21 cellular contexts compared by ENCODE assay signal in the genomic region with DNA sequence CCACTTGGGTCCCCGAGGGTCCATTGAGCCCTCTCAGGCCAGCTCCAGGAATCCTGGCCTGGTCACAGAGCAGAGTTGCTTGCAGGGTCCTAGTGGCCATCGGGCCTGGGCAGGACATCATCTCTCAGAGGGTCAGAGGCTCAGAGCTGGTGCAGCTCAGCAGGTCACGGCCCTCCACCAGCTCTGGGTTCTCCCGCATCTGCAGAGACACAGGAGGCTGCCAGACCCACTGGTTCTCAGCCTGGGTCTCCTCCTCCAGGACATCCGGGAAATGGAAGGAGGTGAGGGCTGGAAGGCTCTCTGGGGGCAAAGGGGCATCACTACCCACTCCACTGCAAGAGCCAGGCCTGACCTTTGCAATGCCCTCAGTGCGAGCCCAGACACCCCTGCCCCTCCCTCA. TPM values are rescaled to one million over a fixed set of nuclear protein-coding genes. Genes with fewer than 3 reads are reported as not detected.
A peak's percentile ranks its signal among the peaks of the same experiment; 100 is the strongest.
DNase-seq lines count a peak whose midpoint lies in the region; ATAC-seq, FAIRE-seq and TF ChIP-seq lines count a peak whose summit lies in the region.
"Had no signal": no experiment of that assay in that cellular context is flagged by ENCODE, and none has a peak within 500 bp of the region (broad histone marks: within the 10 kb centered on the region; RNA-seq: fewer than 3 reads in every experiment).

No MANE protein-coding gene starts in this region.

- no peak for ATAC-seq in GM23338
- ATAC-seq: A549 had no signal

- no peaks in the 10 kb centered on the region; the same call in 1 of the 2 replicates for H4K20me1 ChIP-seq in GM23338 (replicated peaks; ENCODE audit: insufficient read depth)

- H3K4me2 ChIP-seq in GM23338: 0 out of 2 replicates have a peak overlapping the region, but pooled peaks have one; percentile 94

- TF ChIP-seq CTCF in GM23338 (conservative IDR thresholded peaks at IDR 0.05; ENCODE audit: low read depth in 2 of 2) (no peak), RWPE1 (conservative IDR thresholded peaks at IDR 0.05; ENCODE audit: low read depth) (no peak), kidney (IDR thresholded peaks at IDR 0.05; ENCODE audit: borderline replicate concordance, extremely low read depth, insufficient read depth) (no peak), spleen (IDR thresholded peaks at IDR 0.05 in 8 of 11, conservative IDR thresholded peaks at IDR 0.05 in 3 of 11) (no peak), esophagus squamous epithelium (IDR thresholded peaks at IDR 0.05) (no peak)

- peaks cover 8% of the 10 kb centered on the region; the same call in 1 of the 3 replicates for H3K36me3 Mint-ChIP-seq in GM23338 (ENCODE audit: low read depth)

- peaks cover 43% of the 10 kb centered on the region for H3K27me3 ChIP-seq in GM23338 (ENCODE audit: insufficient read depth)
- peaks cover 0 to 69% (median 33%) of the 10 kb centered on the region in 7 donors for H3K27me3 ChIP-seq in spleen (replicated peaks in 1 of 7)
- peaks cover 0 to 50% (median 2%) of the 10 kb centered on the region in 4 donors for H3K27me3 ChIP-seq in esophagus squamous epithelium

- intact Hi-C loops in kidney (cut with DNase I): no loop called here
- intact Hi-C loops in spleen (cut with DNase I; ENCODE audit: low total_unique reads): no loop called here
- intact Hi-C loops in esophagus squamous epithelium (cut with DNase I): no loop called here

- H3K9me2 ChIP-seq in GM23338 (ENCODE audit: insufficient read depth): no peaks in the 10 kb centered on the region

- CTCF ChIA-PET in RWPE1 (lab: Yijun Ruan, JAX): interaction anchor here (2.9 kb wide), 1 partner anchor 192 kb away, joined by 9 read pairs; no protein-coding TSS in a partner anchor

- H2AFZ ChIP-seq in GM23338: no peak overlapping the region

- TF ChIP-seq POLR2A in spleen (IDR thresholded peaks at IDR 0.05) (no peak), esophagus squamous epithelium (IDR thresholded peaks at IDR 0.05) (no peak)

- H3K27me3 Mint-ChIP-seq in GM23338 (ENCODE audit: insufficient read depth, low read depth, poor library complexity): peaks cover 38% of the 10 kb centered on the region

- peaks cover 7% of the 10 kb centered on the region; the same call in 1 of the 2 replicates for H3F3A ChIP-seq in GM23338 (replicated peaks; ENCODE audit: low read depth)

- H3K36me3 ChIP-seq in GM23338 (ENCODE audit: insufficient read depth) (no peaks in the 10 kb centered on the region), kidney (ENCODE audit: control insufficient read depth in 1 of 2, insufficient read depth in 2 of 2, low read length in 2 of 2) (no peaks in the 10 kb centered on the region), spleen (no peaks in the 10 kb centered on the region), esophagus squamous epithelium (peaks cover 0 to 21% (median 0%) of the 10 kb centered on the region in 3 donors)

- FAIRE-seq in kidney (lab: Jason Lieb, UNC): no peak
- FAIRE-seq: A549, D721Med had no signal

- H3K9me3 ChIP-seq in kidney (ENCODE audit: control insufficient read depth in 1 of 2, low read length in 2 of 2) (no peaks in the 10 kb centered on the region), spleen (no peaks in the 10 kb centered on the region), esophagus squamous epithelium (no peaks in the 10 kb centered on the region)
- H3K9me3 ChIP-seq: A549 had no signal

- no peak overlapping the region for H3K9ac ChIP-seq in kidney (ENCODE audit: low read length in 2 of 2)

- H3K4me1 Mint-ChIP-seq in GM23338: peaks cover 12% of the 10 kb centered on the region

- H3K9me3 Mint-ChIP-seq in GM23338: peaks cover 5% of the 10 kb centered on the region; the same call in 2 of the 3 replicates

- H3K27ac ChIP-seq in GM23338 (ENCODE audit: low read depth): no peak overlapping the region
- H3K27ac ChIP-seq in RWPE1: peak overlapping the region; percentile 1; the same call in 1 of the 2 replicates
- H3K27ac ChIP-seq in kidney (ENCODE audit: low read depth in 2 of 2, low read length in 2 of 2): no peak overlapping the region
- H3K27ac ChIP-seq in spleen: no peak overlapping the region
- H3K27ac ChIP-seq in esophagus squamous epithelium: no peak overlapping the region
- H3K27ac ChIP-seq: A549, SK-N-MC had no signal

- DNase-seq in GM23338 (ENCODE audit: low spot score): no peak
- no peak for DNase-seq in RWPE1 (ENCODE audit: low spot score)
- peak; percentile 59 for DNase-seq in kidney
- peak; percentile 65 for DNase-seq in spleen
- DNase-seq in NK-92 (lab: John Stamatoyannopoulos, UW; ENCODE audit: unreplicated experiment): no peak
- DNase-seq in NCI-H526 treated with DMSO at 0.1 percent for 48 hours (lab: John Stamatoyannopoulos, UW): no peak
- DNase-seq in esophagus squamous epithelium (lab: John Stamatoyannopoulos, UW): no peak
- DNase-seq: GDM1, H9, HFFc6, Kasumi-1, NCI-H2081 treated with DMSO at 0.1 percent for 48 hours, NCI-H524 treated with DMSO at 0.1 percent for 48 hours, RPMI8226, SHP77 treated with DMSO at 0.1 percent for 48 hours had no signal

- POLR2A ChIA-PET in RWPE1 (lab: Yijun Ruan, JAX; ENCODE audit: low non-redundant PET): no interaction called here

- no peaks in the 10 kb centered on the region for H3K79me2 ChIP-seq in GM23338 (replicated peaks; ENCODE audit: insufficient read depth)

- H3K4me3 ChIP-seq in GM23338: no peak overlapping the region
- no peak overlapping the region for H3K4me3 ChIP-seq in kidney (ENCODE audit: low read length in 2 of 2)
- no peak overlapping the region for H3K4me3 ChIP-seq in spleen
- no peak overlapping the region for H3K4me3 ChIP-seq in esophagus squamous epithelium
- H3K4me3 ChIP-seq: A549 had no signal

- 79 to 92% (median 82%) methylated on average over 2 to 6 of the region's 6 CpGs for WGBS in spleen, 5 donors
- 90% methylated on average over 2 of the region's 6 CpGs; no CpG with 5 or more reads in 1 of the 2 donors for whole genome bisulfite sequencing in esophagus squamous epithelium, 2 donors

- H3K4me1 ChIP-seq in GM23338 (ENCODE audit: insufficient read depth) (peaks cover 10% of the 10 kb centered on the region; the same call in 1 of the 2 replicates), kidney (ENCODE audit: control insufficient read depth in 1 of 2, insufficient read depth in 1 of 2, low read depth in 1 of 2, low read length in 2 of 2) (peaks cover 0 to 4% of the 10 kb centered on the region in 2 donors), spleen (peaks cover 6 to 20% (median 15%) of the 10 kb centered on the region in 6 donors), esophagus squamous epithelium (peaks cover 10 to 22% (median 13%) of the 10 kb centered on the region in 3 donors)

- no peak overlapping the region for H3K27ac Mint-ChIP-seq in GM23338
- H3K27ac Mint-ChIP-seq: B cell, CD14-positive monocyte, HFFc6 had no signal

- H3K4me3 Mint-ChIP-seq in GM23338: no peak overlapping the region
- H3K4me3 Mint-ChIP-seq: HFFc6 had no signal

TF ChIP-seq in GM23338, 12 proteins besides CTCF, POLR2A, EP300 and RAD21 (continues in another document):
- no peak for TF ChIP-seq ZNF331 (CRISPR knock-in tag; IDR thresholded peaks at IDR 0.05; ENCODE audit: low read depth)
- TF ChIP-seq, protein P1, sequence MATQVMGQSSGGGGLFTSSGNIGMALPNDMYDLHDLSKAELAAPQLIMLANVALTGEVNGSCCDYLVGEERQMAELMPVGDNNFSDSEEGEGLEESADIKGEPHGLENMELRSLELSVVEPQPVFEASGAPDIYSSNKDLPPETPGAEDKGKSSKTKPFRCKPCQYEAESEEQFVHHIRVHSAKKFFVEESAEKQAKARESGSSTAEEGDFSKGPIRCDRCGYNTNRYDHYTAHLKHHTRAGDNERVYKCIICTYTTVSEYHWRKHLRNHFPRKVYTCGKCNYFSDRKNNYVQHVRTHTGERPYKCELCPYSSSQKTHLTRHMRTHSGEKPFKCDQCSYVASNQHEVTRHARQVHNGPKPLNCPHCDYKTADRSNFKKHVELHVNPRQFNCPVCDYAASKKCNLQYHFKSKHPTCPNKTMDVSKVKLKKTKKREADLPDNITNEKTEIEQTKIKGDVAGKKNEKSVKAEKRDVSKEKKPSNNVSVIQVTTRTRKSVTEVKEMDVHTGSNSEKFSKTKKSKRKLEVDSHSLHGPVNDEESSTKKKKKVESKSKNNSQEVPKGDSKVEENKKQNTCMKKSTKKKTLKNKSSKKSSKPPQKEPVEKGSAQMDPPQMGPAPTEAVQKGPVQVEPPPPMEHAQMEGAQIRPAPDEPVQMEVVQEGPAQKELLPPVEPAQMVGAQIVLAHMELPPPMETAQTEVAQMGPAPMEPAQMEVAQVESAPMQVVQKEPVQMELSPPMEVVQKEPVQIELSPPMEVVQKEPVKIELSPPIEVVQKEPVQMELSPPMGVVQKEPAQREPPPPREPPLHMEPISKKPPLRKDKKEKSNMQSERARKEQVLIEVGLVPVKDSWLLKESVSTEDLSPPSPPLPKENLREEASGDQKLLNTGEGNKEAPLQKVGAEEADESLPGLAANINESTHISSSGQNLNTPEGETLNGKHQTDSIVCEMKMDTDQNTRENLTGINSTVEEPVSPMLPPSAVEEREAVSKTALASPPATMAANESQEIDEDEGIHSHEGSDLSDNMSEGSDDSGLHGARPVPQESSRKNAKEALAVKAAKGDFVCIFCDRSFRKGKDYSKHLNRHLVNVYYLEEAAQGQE (IDR thresholded peaks at IDR 0.05; ENCODE audit: unreplicated experiment): no peak
- no peak for TF ChIP-seq ZNF114 (CRISPR knock-in tag; IDR thresholded peaks at IDR 0.05)

RNA-seq across cellular contexts. Expression of a gene that starts 6.5 kb away (rescaled TPM):
- total RNA-seq in GM23338 (2014; rRNA removed; shearing (Covaris generic)): 11.7 and 13.6 TPM in 2 replicates
- 8.8 and 11.2 TPM in 2 replicates for polyA plus RNA-seq in GM23338 (2016; fragmentation: Nextera tagmentation; extraction: Ambion mirVana)
- 45.9 TPM for total RNA-seq in kidney
- polyA plus RNA-seq in kidney (ENCODE audit: insufficient read depth, low read depth, low replicate concordance): 55.2 TPM
- 10 to 100 TPM in 6 of 7 donors, 1 to 10 TPM in 1; 9.9 to 24.6 (median 12.5) TPM for total RNA-seq in spleen
- 10 to 100 TPM in 1 of 3 donors, 1 to 10 TPM in 2; 4.3 to 14.1 (median 5.6) TPM for polyA plus RNA-seq in spleen
- total RNA-seq in esophagus squamous epithelium: 100 to 1,000 TPM; 151 to 255 (median 178) TPM
- total RNA-seq: B cell had no signal
- polyA plus RNA-seq: CD14-positive monocyte had no signal

RNA-seq across cellular contexts. Expression of a gene that starts 8.4 kb away (rescaled TPM):
- 0.35 and 0.62 TPM in 2 replicates for total RNA-seq in GM23338 (2014; rRNA removed; shearing (Covaris generic))
- polyA plus RNA-seq in GM23338 (2016; fragmentation: Nextera tagmentation; extraction: Ambion mirVana) (0.82 and 1.4 TPM in 2 replicates), kidney (ENCODE audit: insufficient read depth, low read depth, low replicate concordance) (1.2 TPM), spleen (under 1 TPM in 2 of 3 donors, not detected in 1; 0.29 to 0.33 TPM)
- total RNA-seq in kidney (0.28 TPM), spleen (under 1 TPM in 1 of 7 donors, not detected in 6; 0.32 TPM), esophagus squamous epithelium (not detected)
- total RNA-seq: B cell, MCF 10A had no signal
- polyA plus RNA-seq: CD14-positive monocyte had no signal

RNA-seq across cellular contexts. Expression of a gene that starts 24.0 kb away (rescaled TPM):
- total RNA-seq in GM23338 (2014; rRNA removed; shearing (Covaris generic)): 1.7 and 2.0 TPM in 2 replicates
- polyA plus RNA-seq in GM23338 (2016; fragmentation: Nextera tagmentation; extraction: Ambion mirVana) (0.28 and 1.0 TPM in 2 replicates), kidney (ENCODE audit: insufficient read depth, low read depth, low replicate concordance) (4.2 TPM), spleen (under 1 TPM in 2 of 3 donors, not detected in 1; 0.30 TPM)
- total RNA-seq in kidney (0.35 TPM), spleen (not detected), esophagus squamous epithelium (under 1 TPM in 2 of 4 donors, not detected in 2; 0.44 to 0.76 TPM)
- total RNA-seq: MCF 10A had no signal
- polyA plus RNA-seq: CD14-positive monocyte had no signal

Comparison
In these comparisons a context has a peak if more than half of its experiments do, and no peak if none do; other contexts are left out.
1. DNase-seq: peak in kidney (single experiment) and spleen (single experiment); none in GM23338 (single experiment), RWPE1 (single experiment), NK-92 (single experiment), NCI-H526 treated with DMSO at 0.1 percent for 48 hours (single experiment) and esophagus squamous epithelium (single experiment).